In genomic region chr21:33127154-33127893, GRCh38 we compare ENCODE assay signal across 9 cellular contexts. TPM values are rescaled to one million over a fixed set of nuclear protein-coding genes. Genes with fewer than 3 reads are reported as not detected.
DNase-seq lines count a peak whose midpoint lies in the region; ATAC-seq and TF ChIP-seq lines count a peak whose summit lies in the region.
"Had no signal": no experiment of that assay in that cellular context is flagged by ENCODE, and none has a peak within 500 bp of the region (broad histone marks: within the 10 kb centered on the region; RNA-seq: fewer than 3 reads in every experiment).

No MANE protein-coding gene starts in this region.

- peak overlapping the region in 5 of 9 donors; percentile 26 to 60 (median 50) for H3K27ac Mint-ChIP-seq in naive thymus-derived CD4-positive, alpha-beta T cell
- no peak overlapping the region for H3K27ac Mint-ChIP-seq in stimulated activated effector memory CD8-positive, alpha-beta T cell treated with anti-CD3 and anti-CD28 coated beads, Interleukin-12 subunit alpha, Interleukin-12 subunit beta, amount 100 ng/mL, for 72 hours
- H3K27ac Mint-ChIP-seq: memory B cell had no signal

- peak overlapping the region; percentile 69 for H3K4me2 ChIP-seq in fibroblast of lung (ENCODE audit: extremely low read depth, insufficient read depth, low read length)

- peak; percentile 63 for DNase-seq in DMS153 treated with DMSO at 0.1 percent for 48 hours (lab: John Stamatoyannopoulos, UW; ENCODE audit: unreplicated experiment)
- peak; percentile 77 for DNase-seq in NT2/D1 (ENCODE audit: low read depth, low spot score)
- peak; percentile 41 for DNase-seq in activated T-cell treated with anti-CD3 and anti-CD28 coated beads, Interleukin-2, amount 50 U/mL, for 4 hours
- peak; percentile 44 to 75 for DNase-seq in fibroblast of lung (ENCODE audit: low read depth in 2 of 2)
- DNase-seq in naive thymus-derived CD4-positive, alpha-beta T cell = peak; percentile 21 to 60 (median 43)
- peak; percentile 59 to 82 for DNase-seq in stimulated activated effector memory CD8-positive, alpha-beta T cell treated with anti-CD3 and anti-CD28 coated beads, Interleukin-12 subunit alpha, Interleukin-12 subunit beta, amount 100 ng/mL, for 72 hours (ENCODE audit: low spot score in 2 of 2)

- TF ChIP-seq CTCF in fibroblast of lung (conservative IDR thresholded peaks at IDR 0.05 in 1 of 2, IDR thresholded peaks at IDR 0.05 in 1 of 2; ENCODE audit: low read depth in 1 of 2, low read length in 2 of 2) = peak; percentile 92 to 95

- H3K36me3 ChIP-seq in NT2/D1 (ENCODE audit: insufficient read depth, insufficient read length, low read length) (no peaks in the 10 kb centered on the region), fibroblast of lung (ENCODE audit: control insufficient read depth, insufficient read depth, low read length) (no peaks in the 10 kb centered on the region)
- H3K36me3 ChIP-seq in naive thymus-derived CD4-positive, alpha-beta T cell (ENCODE audit: control insufficient read depth in 2 of 3, insufficient read depth in 3 of 3, low read length in 3 of 3) = no peaks in the 10 kb centered on the region

- no peaks in the 10 kb centered on the region for H3K36me3 Mint-ChIP-seq in activated T-cell treated with anti-CD3 and anti-CD28 coated beads, Interleukin-2, amount 50 U/mL, for 4 hours (ENCODE audit: insufficient read depth)
- H3K36me3 Mint-ChIP-seq in naive thymus-derived CD4-positive, alpha-beta T cell = no peaks in the 10 kb centered on the region
- H3K36me3 Mint-ChIP-seq in stimulated activated effector memory CD8-positive, alpha-beta T cell treated with anti-CD3 and anti-CD28 coated beads, Interleukin-12 subunit alpha, Interleukin-12 subunit beta, amount 100 ng/mL, for 72 hours = no peaks in the 10 kb centered on the region
- H3K36me3 Mint-ChIP-seq: memory B cell had no signal

- ATAC-seq in HG02885 (IDR thresholded peaks at IDR 0.05; ENCODE audit: poor library complexity, unreplicated experiment) (peak; percentile 51), HG03095 (IDR thresholded peaks at IDR 0.05; ENCODE audit: unreplicated experiment) (no peak)
- peak; percentile 71 to 83 for ATAC-seq in activated T-cell treated with anti-CD3 and anti-CD28 coated beads, Interleukin-2, amount 50 U/mL, for 4 hours
- peak; percentile 87 for ATAC-seq in naive thymus-derived CD4-positive, alpha-beta T cell
- peak; percentile 78 for ATAC-seq in stimulated activated effector memory CD8-positive, alpha-beta T cell treated with anti-CD3 and anti-CD28 coated beads, Interleukin-12 subunit alpha, Interleukin-12 subunit beta, amount 100 ng/mL, for 72 hours

- H3K4me1 ChIP-seq in NT2/D1 (ENCODE audit: insufficient read depth, insufficient read length) = peaks cover 5% of the 10 kb centered on the region
- no peaks in the 10 kb centered on the region for H3K4me1 ChIP-seq in fibroblast of lung (ENCODE audit: control insufficient read depth, extremely low read depth, insufficient read depth, low read length)
- no peaks in the 10 kb centered on the region for H3K4me1 ChIP-seq in naive thymus-derived CD4-positive, alpha-beta T cell (ENCODE audit: control insufficient read depth in 2 of 2, insufficient read depth in 2 of 2, low read length in 2 of 2)

- intact Hi-C loops in naive thymus-derived CD4-positive, alpha-beta T cell (cut with micrococcal nuclease) = loop anchor here (1.0 to 10.0 kb wide), 11 partner anchors 70 to 475 kb away; partner anchors contain the start of gene OLIG2 (in 1 of the 2)

- POLR2A ChIA-PET in naive thymus-derived CD4-positive, alpha-beta T cell (lab: Charles Lee) = interaction anchor here (0.9 kb wide), 1 partner anchor 70 kb away, joined by 3 read pairs; no protein-coding TSS in a partner anchor

- H4K20me1 ChIP-seq in fibroblast of lung (ENCODE audit: control insufficient read depth, extremely low read depth, insufficient read depth, low read length) = no peaks in the 10 kb centered on the region

- H3K27ac ChIP-seq in fibroblast of lung (ENCODE audit: insufficient read depth, low read length) = no peak overlapping the region
- no peak overlapping the region for H3K27ac ChIP-seq in naive thymus-derived CD4-positive, alpha-beta T cell (ENCODE audit: low read depth, low read length)

- H3K27me3 ChIP-seq in NT2/D1 (ENCODE audit: insufficient read depth, insufficient read length) (peaks cover 7% of the 10 kb centered on the region), fibroblast of lung (ENCODE audit: control insufficient read depth, insufficient read depth, low read length) (peaks cover 6% of the 10 kb centered on the region)
- no peaks in the 10 kb centered on the region for H3K27me3 ChIP-seq in naive thymus-derived CD4-positive, alpha-beta T cell (ENCODE audit: control insufficient read depth in 2 of 2, insufficient read depth in 2 of 2, low read length in 2 of 2)

- H3K4me3 Mint-ChIP-seq in activated T-cell treated with anti-CD3 and anti-CD28 coated beads, Interleukin-2, amount 50 U/mL, for 4 hours = peak overlapping the region; percentile 50
- H3K4me3 Mint-ChIP-seq in naive thymus-derived CD4-positive, alpha-beta T cell = peak overlapping the region; percentile 52 to 86 (median 78)
- H3K4me3 Mint-ChIP-seq in stimulated activated effector memory CD8-positive, alpha-beta T cell treated with anti-CD3 and anti-CD28 coated beads, Interleukin-12 subunit alpha, Interleukin-12 subunit beta, amount 100 ng/mL, for 72 hours = peak overlapping the region; percentile 32
- H3K4me3 Mint-ChIP-seq: memory B cell had no signal

- peaks cover 4% of the 10 kb centered on the region for H3K4me1 Mint-ChIP-seq in activated T-cell treated with anti-CD3 and anti-CD28 coated beads, Interleukin-2, amount 50 U/mL, for 4 hours (ENCODE audit: low read depth)
- H3K4me1 Mint-ChIP-seq in naive thymus-derived CD4-positive, alpha-beta T cell = peaks cover 0 to 13% (median 6%) of the 10 kb centered on the region in 7 donors
- peaks cover 16% of the 10 kb centered on the region for H3K4me1 Mint-ChIP-seq in stimulated activated effector memory CD8-positive, alpha-beta T cell treated with anti-CD3 and anti-CD28 coated beads, Interleukin-12 subunit alpha, Interleukin-12 subunit beta, amount 100 ng/mL, for 72 hours

- H3K79me2 ChIP-seq in fibroblast of lung (ENCODE audit: control insufficient read depth, insufficient read depth, low read length) = no peaks in the 10 kb centered on the region

- H3K27me3 Mint-ChIP-seq in activated T-cell treated with anti-CD3 and anti-CD28 coated beads, Interleukin-2, amount 50 U/mL, for 4 hours (ENCODE audit: low read depth) = peaks cover 29% of the 10 kb centered on the region
- peaks cover 10 to 31% (median 27%) of the 10 kb centered on the region in 5 donors for H3K27me3 Mint-ChIP-seq in naive thymus-derived CD4-positive, alpha-beta T cell

- CTCF ChIA-PET in naive thymus-derived CD4-positive, alpha-beta T cell (lab: Charles Lee) = interaction anchor here (0.7 to 3.1 kb wide), 16 partner anchors 9 to 478 kb away, joined by 3 to 16 read pairs (median 4); no protein-coding TSS in a partner anchor

- no peaks in the 10 kb centered on the region for H3K9me3 ChIP-seq in NT2/D1 (ENCODE audit: insufficient read depth, low read length)
- H3K9me3 ChIP-seq in fibroblast of lung (ENCODE audit: control insufficient read depth, insufficient read depth, low read depth, low read length) = no peaks in the 10 kb centered on the region
- no peaks in the 10 kb centered on the region for H3K9me3 ChIP-seq in naive thymus-derived CD4-positive, alpha-beta T cell (ENCODE audit: control insufficient read depth in 2 of 3, low read length in 3 of 3)

- H3K4me3 ChIP-seq in NT2/D1 (ENCODE audit: insufficient read length, low read depth) = peak overlapping the region; percentile 33
- peak overlapping the region; percentile 5 to 61 (median 44) for H3K4me3 ChIP-seq in fibroblast of lung (replicated peaks in 1 of 4; ENCODE audit: control extremely low read depth in 1 of 4, insufficient read depth in 1 of 4, low read depth in 3 of 4, low read length in 4 of 4)
- peak overlapping the region; percentile 60 for H3K4me3 ChIP-seq in naive thymus-derived CD4-positive, alpha-beta T cell (ENCODE audit: low read length)

- H3K9ac ChIP-seq in NT2/D1 (ENCODE audit: insufficient read length, low read depth) = peak overlapping the region; percentile 21
- no peak overlapping the region for H3K9ac ChIP-seq in fibroblast of lung (ENCODE audit: insufficient read depth, low read length)

- peak overlapping the region; percentile 2 for H2AFZ ChIP-seq in fibroblast of lung (ENCODE audit: low read length)

- H3K9me3 Mint-ChIP-seq in activated T-cell treated with anti-CD3 and anti-CD28 coated beads, Interleukin-2, amount 50 U/mL, for 4 hours = no peaks in the 10 kb centered on the region
- H3K9me3 Mint-ChIP-seq in naive thymus-derived CD4-positive, alpha-beta T cell = no peaks in the 10 kb centered on the region
- H3K9me3 Mint-ChIP-seq in stimulated activated effector memory CD8-positive, alpha-beta T cell treated with anti-CD3 and anti-CD28 coated beads, Interleukin-12 subunit alpha, Interleukin-12 subunit beta, amount 100 ng/mL, for 72 hours = no peaks in the 10 kb centered on the region
- H3K9me3 Mint-ChIP-seq: memory B cell had no signal

RNA-seq across cellular contexts. Expression of gene OLIG1, which starts 57.4 kb away (rescaled TPM):
- not detected for total RNA-seq in activated T-cell treated with anti-CD3 and anti-CD28 coated beads, Interleukin-2, amount 50 U/mL, for 4 hours
- not detected in 2 replicates for total RNA-seq in fibroblast of lung
- not detected in 2 replicates for polyA plus RNA-seq in fibroblast of lung
- not detected in 2 replicates for polyA plus RNA-seq in fibroblast of lung (2012)
- polyA minus RNA-seq in fibroblast of lung (ENCODE audit: low replicate concordance) = not detected in 2 replicates
- total RNA-seq in naive thymus-derived CD4-positive, alpha-beta T cell = 1 to 10 TPM in 1 of 5 experiments, under 1 TPM in 1, not detected in 3; 0.34 to 9.3 TPM
- polyA plus RNA-seq in naive thymus-derived CD4-positive, alpha-beta T cell = not detected
